Comparison of ENCODE assay signal across 8 cellular contexts in genomic region chr19:47230921-47231214, GRCh38. TPM values are rescaled to one million over a fixed set of nuclear protein-coding genes. Genes with fewer than 3 reads are reported as not detected.
DNase-seq lines count a peak whose midpoint lies in the region; ATAC-seq and TF ChIP-seq lines count a peak whose summit lies in the region.

A gene with protein sequence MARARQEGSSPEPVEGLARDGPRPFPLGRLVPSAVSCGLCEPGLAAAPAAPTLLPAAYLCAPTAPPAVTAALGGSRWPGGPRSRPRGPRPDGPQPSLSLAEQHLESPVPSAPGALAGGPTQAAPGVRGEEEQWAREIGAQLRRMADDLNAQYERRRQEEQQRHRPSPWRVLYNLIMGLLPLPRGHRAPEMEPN (minus strand): TSS chr19:47231199. CDS start chr19:47228431, 2,768 bp downstream.

- H3K36me3 ChIP-seq in left lung (no peaks in the 10 kb centered on the region), thymus (ENCODE audit: control insufficient read depth, insufficient read depth) (no peaks in the 10 kb centered on the region)

- H3K27me3 ChIP-seq in left lung (peaks cover 0 to 8% of the 10 kb centered on the region in 2 donors), thymus (ENCODE audit: control insufficient read depth, insufficient read depth) (peaks cover 5% of the 10 kb centered on the region)

- under 1% methylated on average over 43 of the region's 43 CpGs for WGBS in thymus

- CTCF ChIA-PET in activated CD8-positive, alpha-beta memory T cell treated with anti-CD3 and anti-CD28 coated beads, Interleukin-2, amount 10 ng/mL, durations not matched to agents 7 days and 5 days (lab: Charles Lee) = no interaction called here

- H3K36me3 Mint-ChIP-seq in activated CD8-positive, alpha-beta memory T cell treated with anti-CD3 and anti-CD28 coated beads, Interleukin-2, amount 10 ng/mL, durations not matched to agents 7 days and 5 days = no peaks in the 10 kb centered on the region
- no peaks in the 10 kb centered on the region for H3K36me3 Mint-ChIP-seq in activated naive CD8-positive, alpha-beta T cell treated with anti-CD3 and anti-CD28 coated beads, Interleukin-2, amount 50 U/mL, for 24 hours (ENCODE audit: low read depth)

- intact Hi-C loops in left lung (cut with DNase I) = no loop called here

- peaks cover 3% of the 10 kb centered on the region for H3K27me3 Mint-ChIP-seq in activated CD8-positive, alpha-beta memory T cell treated with anti-CD3 and anti-CD28 coated beads, Interleukin-2, amount 10 ng/mL, durations not matched to agents 7 days and 5 days
- peaks cover under 1% of the 10 kb centered on the region for H3K27me3 Mint-ChIP-seq in activated naive CD8-positive, alpha-beta T cell treated with anti-CD3 and anti-CD28 coated beads, Interleukin-2, amount 50 U/mL, for 24 hours

- peak within 1 kb of the TSS; percentile 80 for H3K27ac Mint-ChIP-seq in activated CD8-positive, alpha-beta memory T cell treated with anti-CD3 and anti-CD28 coated beads, Interleukin-2, amount 10 ng/mL, durations not matched to agents 7 days and 5 days
- H3K27ac Mint-ChIP-seq in activated naive CD8-positive, alpha-beta T cell treated with anti-CD3 and anti-CD28 coated beads, Interleukin-2, amount 50 U/mL, for 24 hours = peak within 1 kb of the TSS; percentile 77

- no peak for TF ChIP-seq CTCF in left lung (IDR thresholded peaks at IDR 0.05)

- H3K4me1 Mint-ChIP-seq in activated CD8-positive, alpha-beta memory T cell treated with anti-CD3 and anti-CD28 coated beads, Interleukin-2, amount 10 ng/mL, durations not matched to agents 7 days and 5 days = peaks cover 27% of the 10 kb centered on the region
- peaks cover 33% of the 10 kb centered on the region for H3K4me1 Mint-ChIP-seq in activated naive CD8-positive, alpha-beta T cell treated with anti-CD3 and anti-CD28 coated beads, Interleukin-2, amount 50 U/mL, for 24 hours

- H3K4me3 ChIP-seq in left lung = peak within 1 kb of the TSS; percentile 87 to 98
- peak within 1 kb of the TSS; percentile 93 for H3K4me3 ChIP-seq in thymus (ENCODE audit: low read length)

- ATAC-seq in activated CD8-positive, alpha-beta memory T cell treated with anti-CD3 and anti-CD28 coated beads, Interleukin-2, amount 10 ng/mL, durations not matched to agents 7 days and 5 days = no peak
- ATAC-seq in activated naive CD8-positive, alpha-beta T cell treated with anti-CD3 and anti-CD28 coated beads, Interleukin-2, amount 50 U/mL, for 24 hours = no peak
- ATAC-seq in left lung (no peak), GM18502 (IDR thresholded peaks at IDR 0.05; ENCODE audit: poor library complexity, unreplicated experiment) (no peak)

- DNase-seq in activated CD8-positive, alpha-beta memory T cell treated with anti-CD3 and anti-CD28 coated beads, Interleukin-2, amount 10 ng/mL, durations not matched to agents 7 days and 5 days = no peak
- DNase-seq in activated CD8-positive, alpha-beta memory T cell treated with anti-CD3 and anti-CD28 coated beads, Interleukin-2, amount 50 U/mL, for 48 hours = no peak
- no peak for DNase-seq in activated naive CD8-positive, alpha-beta T cell treated with anti-CD3 and anti-CD28 coated beads, Interleukin-2, amount 50 U/mL, for 24 hours
- DNase-seq in left lung = no peak
- no peak for DNase-seq in NCI-H1436 treated with DMSO at 0.1 percent for 48 hours (lab: John Stamatoyannopoulos, UW)
- DNase-seq in NCI-H146 treated with DMSO at 0.1 percent for 48 hours (lab: John Stamatoyannopoulos, UW; ENCODE audit: unreplicated experiment) = no peak

- H3K4me1 ChIP-seq in left lung (peaks cover 14 to 64% of the 10 kb centered on the region in 2 donors), thymus (ENCODE audit: control insufficient read depth, insufficient read depth, low read length) (peaks cover 37% of the 10 kb centered on the region)

- H3K4me3 Mint-ChIP-seq in activated CD8-positive, alpha-beta memory T cell treated with anti-CD3 and anti-CD28 coated beads, Interleukin-2, amount 10 ng/mL, durations not matched to agents 7 days and 5 days = peak within 1 kb of the TSS; percentile 71
- H3K4me3 Mint-ChIP-seq in activated naive CD8-positive, alpha-beta T cell treated with anti-CD3 and anti-CD28 coated beads, Interleukin-2, amount 50 U/mL, for 24 hours = peak within 1 kb of the TSS; percentile 75

- no peaks in the 10 kb centered on the region for H3K9me3 Mint-ChIP-seq in activated CD8-positive, alpha-beta memory T cell treated with anti-CD3 and anti-CD28 coated beads, Interleukin-2, amount 10 ng/mL, durations not matched to agents 7 days and 5 days (ENCODE audit: low read depth)
- H3K9me3 Mint-ChIP-seq in activated naive CD8-positive, alpha-beta T cell treated with anti-CD3 and anti-CD28 coated beads, Interleukin-2, amount 50 U/mL, for 24 hours = no peaks in the 10 kb centered on the region

- H3K9me3 ChIP-seq in left lung (no peaks in the 10 kb centered on the region), thymus (ENCODE audit: control insufficient read depth) (no peaks in the 10 kb centered on the region)

- H3K27ac ChIP-seq in left lung (peak within 1 kb of the TSS; percentile 78 to 81), thymus (ENCODE audit: low read depth) (peak within 1 kb of the TSS; percentile 86)

RNA-seq across cellular contexts. Expression of the gene that starts here (rescaled TPM):
- 10 to 100 TPM; 14.0 to 16.7 TPM for total RNA-seq in activated CD8-positive, alpha-beta memory T cell treated with anti-CD3 and anti-CD28 coated beads, Interleukin-2, amount 10 ng/mL, durations not matched to agents 7 days and 5 days
- total RNA-seq in left lung = 10 to 100 TPM in 1 of 2 donors, 1 to 10 TPM in 1; 8.7 to 13.8 TPM
- polyA plus RNA-seq in thymus = 15.1 TPM
